Comparison of ENCODE assay signal across 1 cellular context in genomic region chr22:50525991-50526848, GRCh38.
TF ChIP-seq lines count a peak whose summit lies in the region.

No MANE protein-coding gene starts in this region.

TF ChIP-seq in HepG2, 621 proteins besides CTCF, POLR2A, EP300 and RAD21 (continued from another document and continues in another):
- TF ChIP-seq NCOR1 (IDR thresholded peaks at IDR 0.05; ENCODE audit: borderline replicate concordance, low read length) = no peak
- no peak for TF ChIP-seq DPF2 (CRISPR knock-in tag; IDR thresholded peaks at IDR 0.05; ENCODE audit: borderline replicate concordance, low read depth)
- no peak for TF ChIP-seq MBD4 (IDR thresholded peaks at IDR 0.05; ENCODE audit: borderline replicate concordance, low read length)
- TF ChIP-seq, protein P1, sequence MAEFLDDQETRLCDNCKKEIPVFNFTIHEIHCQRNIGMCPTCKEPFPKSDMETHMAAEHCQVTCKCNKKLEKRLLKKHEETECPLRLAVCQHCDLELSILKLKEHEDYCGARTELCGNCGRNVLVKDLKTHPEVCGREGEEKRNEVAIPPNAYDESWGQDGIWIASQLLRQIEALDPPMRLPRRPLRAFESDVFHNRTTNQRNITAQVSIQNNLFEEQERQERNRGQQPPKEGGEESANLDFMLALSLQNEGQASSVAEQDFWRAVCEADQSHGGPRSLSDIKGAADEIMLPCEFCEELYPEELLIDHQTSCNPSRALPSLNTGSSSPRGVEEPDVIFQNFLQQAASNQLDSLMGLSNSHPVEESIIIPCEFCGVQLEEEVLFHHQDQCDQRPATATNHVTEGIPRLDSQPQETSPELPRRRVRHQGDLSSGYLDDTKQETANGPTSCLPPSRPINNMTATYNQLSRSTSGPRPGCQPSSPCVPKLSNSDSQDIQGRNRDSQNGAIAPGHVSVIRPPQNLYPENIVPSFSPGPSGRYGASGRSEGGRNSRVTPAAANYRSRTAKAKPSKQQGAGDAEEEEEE (CRISPR knock-in tag; IDR thresholded peaks at IDR 0.05; ENCODE audit: borderline replicate concordance) = no peak
- TF ChIP-seq ZMYM3 (CRISPR knock-in tag; IDR thresholded peaks at IDR 0.05) = no peak
- TF ChIP-seq ZNF567 (CRISPR knock-in tag; IDR thresholded peaks at IDR 0.05; ENCODE audit: borderline replicate concordance) = no peak
- no peak for TF ChIP-seq RAD51 (IDR thresholded peaks at IDR 0.05; ENCODE audit: borderline replicate concordance)
- TF ChIP-seq SOX13 (IDR thresholded peaks at IDR 0.05) = no peak
- no peak for TF ChIP-seq SOX13 (CRISPR knock-in tag; conservative IDR thresholded peaks at IDR 0.05 in 1 of 2, IDR thresholded peaks at IDR 0.05 in 1 of 2)
- TF ChIP-seq ZNF724P (CRISPR knock-in tag; IDR thresholded peaks at IDR 0.05; ENCODE audit: borderline replicate concordance) = no peak
- no peak for TF ChIP-seq THYN1 (CRISPR knock-in tag; IDR thresholded peaks at IDR 0.05; ENCODE audit: borderline replicate concordance, low read depth)
- TF ChIP-seq KDM3A (CRISPR knock-in tag; IDR thresholded peaks at IDR 0.05; ENCODE audit: low read depth) = no peak
- TF ChIP-seq ATF7-NPFF (CRISPR knock-in tag; IDR thresholded peaks at IDR 0.05; ENCODE audit: low read depth) = no peak; the same call in 1 of the 2 replicates
- TF ChIP-seq MAFK (conservative IDR thresholded peaks at IDR 0.05 in 1 of 2, IDR thresholded peaks at IDR 0.05 in 1 of 2; ENCODE audit: low read length in 2 of 2) = no peak
- TF ChIP-seq ELK4 (CRISPR knock-in tag; IDR thresholded peaks at IDR 0.05; ENCODE audit: borderline replicate concordance) = no peak
- no peak for TF ChIP-seq TFAP4 (IDR thresholded peaks at IDR 0.05; ENCODE audit: borderline replicate concordance, low read depth)
- TF ChIP-seq RXRA (CRISPR knock-in tag; IDR thresholded peaks at IDR 0.05) = no peak
- no peak for TF ChIP-seq NFIB (CRISPR knock-in tag; IDR thresholded peaks at IDR 0.05; ENCODE audit: borderline replicate concordance)
- TF ChIP-seq, protein P2, sequence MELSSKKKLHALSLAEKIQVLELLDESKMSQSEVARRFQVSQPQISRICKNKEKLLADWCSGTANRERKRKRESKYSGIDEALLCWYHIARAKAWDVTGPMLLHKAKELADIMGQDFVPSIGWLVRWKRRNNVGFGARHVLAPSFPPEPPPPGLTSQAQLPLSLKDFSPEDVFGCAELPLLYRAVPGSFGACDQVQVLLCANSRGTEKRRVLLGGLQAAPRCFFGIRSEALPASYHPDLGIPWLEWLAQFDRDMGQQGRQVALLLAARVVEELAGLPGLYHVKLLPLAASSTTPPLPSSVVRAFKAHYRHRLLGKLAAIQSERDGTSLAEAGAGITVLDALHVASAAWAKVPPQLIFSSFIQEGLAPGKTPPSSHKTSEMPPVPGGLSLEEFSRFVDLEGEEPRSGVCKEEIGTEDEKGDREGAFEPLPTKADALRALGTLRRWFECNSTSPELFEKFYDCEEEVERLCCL (CRISPR knock-in tag; IDR thresholded peaks at IDR 0.05; ENCODE audit: borderline replicate concordance) = no peak
- TF ChIP-seq, protein P3, sequence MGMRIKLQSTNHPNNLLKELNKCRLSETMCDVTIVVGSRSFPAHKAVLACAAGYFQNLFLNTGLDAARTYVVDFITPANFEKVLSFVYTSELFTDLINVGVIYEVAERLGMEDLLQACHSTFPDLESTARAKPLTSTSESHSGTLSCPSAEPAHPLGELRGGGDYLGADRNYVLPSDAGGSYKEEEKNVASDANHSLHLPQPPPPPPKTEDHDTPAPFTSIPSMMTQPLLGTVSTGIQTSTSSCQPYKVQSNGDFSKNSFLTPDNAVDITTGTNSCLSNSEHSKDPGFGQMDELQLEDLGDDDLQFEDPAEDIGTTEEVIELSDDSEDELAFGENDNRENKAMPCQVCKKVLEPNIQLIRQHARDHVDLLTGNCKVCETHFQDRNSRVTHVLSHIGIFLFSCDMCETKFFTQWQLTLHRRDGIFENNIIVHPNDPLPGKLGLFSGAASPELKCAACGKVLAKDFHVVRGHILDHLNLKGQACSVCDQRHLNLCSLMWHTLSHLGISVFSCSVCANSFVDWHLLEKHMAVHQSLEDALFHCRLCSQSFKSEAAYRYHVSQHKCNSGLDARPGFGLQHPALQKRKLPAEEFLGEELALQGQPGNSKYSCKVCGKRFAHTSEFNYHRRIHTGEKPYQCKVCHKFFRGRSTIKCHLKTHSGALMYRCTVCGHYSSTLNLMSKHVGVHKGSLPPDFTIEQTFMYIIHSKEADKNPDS (CRISPR knock-in tag; IDR thresholded peaks at IDR 0.05) = no peak
- TF ChIP-seq ETV6 (CRISPR knock-in tag; conservative IDR thresholded peaks at IDR 0.05) = no peak; the same call in 1 of the 2 replicates
- no peak for TF ChIP-seq SATB2 (CRISPR knock-in tag; IDR thresholded peaks at IDR 0.05)
- no peak for TF ChIP-seq ZNF605 (CRISPR knock-in tag; IDR thresholded peaks at IDR 0.05)
- TF ChIP-seq ZNF720 (CRISPR knock-in tag; IDR thresholded peaks at IDR 0.05) = no peak
- TF ChIP-seq, protein P4, sequence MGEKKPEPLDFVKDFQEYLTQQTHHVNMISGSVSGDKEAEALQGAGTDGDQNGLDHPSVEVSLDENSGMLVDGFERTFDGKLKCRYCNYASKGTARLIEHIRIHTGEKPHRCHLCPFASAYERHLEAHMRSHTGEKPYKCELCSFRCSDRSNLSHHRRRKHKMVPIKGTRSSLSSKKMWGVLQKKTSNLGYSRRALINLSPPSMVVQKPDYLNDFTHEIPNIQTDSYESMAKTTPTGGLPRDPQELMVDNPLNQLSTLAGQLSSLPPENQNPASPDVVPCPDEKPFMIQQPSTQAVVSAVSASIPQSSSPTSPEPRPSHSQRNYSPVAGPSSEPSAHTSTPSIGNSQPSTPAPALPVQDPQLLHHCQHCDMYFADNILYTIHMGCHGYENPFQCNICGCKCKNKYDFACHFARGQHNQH (CRISPR knock-in tag; IDR thresholded peaks at IDR 0.05) = no peak
- no peak for TF ChIP-seq AKNA (CRISPR knock-in tag; IDR thresholded peaks at IDR 0.05; ENCODE audit: borderline replicate concordance)
- TF ChIP-seq DMTF1 (CRISPR knock-in tag; IDR thresholded peaks at IDR 0.05) = no peak
- TF ChIP-seq ZSCAN29 (CRISPR knock-in tag; conservative IDR thresholded peaks at IDR 0.05) = no peak
- TF ChIP-seq ZNF784 (CRISPR knock-in tag; IDR thresholded peaks at IDR 0.05; ENCODE audit: borderline replicate concordance) = no peak
- no peak; the same call in 1 of the 2 replicates for TF ChIP-seq ZSCAN31 (CRISPR knock-in tag; IDR thresholded peaks at IDR 0.05; ENCODE audit: low read depth)
- no peak for TF ChIP-seq ZNF34 (CRISPR knock-in tag; IDR thresholded peaks at IDR 0.05; ENCODE audit: borderline replicate concordance)
- TF ChIP-seq ZNF615 (CRISPR knock-in tag; IDR thresholded peaks at IDR 0.05; ENCODE audit: borderline replicate concordance) = no peak
- no peak for TF ChIP-seq RBM39 (IDR thresholded peaks at IDR 0.05; ENCODE audit: low read depth, low read length, poor library complexity, severe bottlenecking)
- no peak for TF ChIP-seq ZBTB34 (CRISPR knock-in tag; IDR thresholded peaks at IDR 0.05)
- TF ChIP-seq, protein P5, sequence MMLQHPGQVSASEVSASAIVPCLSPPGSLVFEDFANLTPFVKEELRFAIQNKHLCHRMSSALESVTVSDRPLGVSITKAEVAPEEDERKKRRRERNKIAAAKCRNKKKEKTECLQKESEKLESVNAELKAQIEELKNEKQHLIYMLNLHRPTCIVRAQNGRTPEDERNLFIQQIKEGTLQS (CRISPR knock-in tag; IDR thresholded peaks at IDR 0.05) = no peak
